In genomic region chr6:27178860-27179259, GRCh38 we compare ENCODE assay signal across 9 cellular contexts.
A peak's percentile ranks its signal among the peaks of the same experiment; 100 is the strongest.
DNase-seq lines count a peak whose midpoint lies in the region; ATAC-seq and TF ChIP-seq lines count a peak whose summit lies in the region.
"Had no signal": no experiment of that assay in that cellular context is flagged by ENCODE, and none has a peak within 500 bp of the region (broad histone marks: within the 10 kb centered on the region; RNA-seq: fewer than 3 reads in every experiment).

No MANE protein-coding gene starts in this region.

- H3K27me3 Mint-ChIP-seq in naive B cell: peaks cover 4 to 16% (median 16%) of the 10 kb centered on the region in 3 donors

- in situ Hi-C loops in GM13977 (cut with MboI; ENCODE audit: low pct_unique_long_range_greater_than_20kb, low sequenced_read_pairs, unreplicated experiment): loop anchor here (10.0 kb wide), 1 partner anchor 336 kb away; no protein-coding TSS in a partner anchor

- H3K4me3 Mint-ChIP-seq in naive B cell: peak overlapping the region; percentile 51 to 100 (median 96)

- H3K4me1 Mint-ChIP-seq in naive B cell: peaks cover 6 to 22% (median 15%) of the 10 kb centered on the region in 3 donors

- H3K9me3 Mint-ChIP-seq in naive B cell: peaks cover 0 to 22% (median 10%) of the 10 kb centered on the region in 7 donors

- H3K36me3 Mint-ChIP-seq in naive B cell: no peaks in the 10 kb centered on the region

- peaks cover 8% of the 10 kb centered on the region for H3K4me1 ChIP-seq in HUES6 (ENCODE audit: control insufficient read depth, insufficient read depth, low read length)

- ATAC-seq in naive B cell (ENCODE audit: low read depth in 2 of 2) (no peak), GM21526 (IDR thresholded peaks at IDR 0.05; ENCODE audit: low FRiP score, unreplicated experiment) (no peak)

- peak overlapping the region; percentile 89 for H3K9ac ChIP-seq in HUES6 (ENCODE audit: low read length)

- peak overlapping the region; percentile 95 for H3K4me3 ChIP-seq in AG04450 (ENCODE audit: low read depth, low read length)
- peak overlapping the region; percentile 97 for H3K4me3 ChIP-seq in HUES6 (ENCODE audit: low read depth, low read length)
- H3K4me3 ChIP-seq in coronary artery: peak overlapping the region; percentile 94

- no peak for DNase-seq in AG04450 (ENCODE audit: low read depth, low spot score)
- no peak for DNase-seq in coronary artery (ENCODE audit: low spot score)
- no peak for DNase-seq in naive B cell
- DNase-seq in GM13977 (ENCODE audit: low spot score): no peak
- no peak for DNase-seq in GM10248 (ENCODE audit: extremely low spot score)
- no peak for DNase-seq in stimulated activated CD4-positive, alpha-beta T cell treated with anti-CD3 and anti-CD28 coated beads, Interleukin-12 subunit alpha, Interleukin-12 subunit beta, amount 100 ng/mL, for 4 hours
- DNase-seq: NCI-H1417 treated with DMSO at 0.1 percent for 48 hours had no signal

- CTCF ChIA-PET in AG04450 (lab: Charles Lee): no interaction called here
- CTCF ChIA-PET in GM10248 (lab: Yijun Ruan, JAX): interaction anchor here (1.0 to 1.2 kb wide), 2 partner anchors 134 to 574 kb away, joined by 3 to 4 read pairs; no protein-coding TSS in a partner anchor

- H3K27me3 ChIP-seq in AG04450 (ENCODE audit: control insufficient read depth, insufficient read depth, low read length) (peaks cover 4% of the 10 kb centered on the region), HUES6 (ENCODE audit: control insufficient read depth, insufficient read depth, low read length) (no peaks in the 10 kb centered on the region)

- H3K36me3 ChIP-seq in HUES6 (ENCODE audit: control insufficient read depth, insufficient read depth, low read length): no peaks in the 10 kb centered on the region

- peak overlapping the region in 1 of 6 donors; percentile 28 for H3K27ac Mint-ChIP-seq in naive B cell

- TF ChIP-seq CTCF in AG04450 (IDR thresholded peaks at IDR 0.05; ENCODE audit: low read depth, low read length) (no peak), coronary artery (IDR thresholded peaks at IDR 0.05) (no peak), GM13977 (IDR thresholded peaks at IDR 0.05; ENCODE audit: extremely low read depth, insufficient read depth, missing control alignments) (no peak), GM10248 (IDR thresholded peaks at IDR 0.05; ENCODE audit: control extremely low read depth, extremely low read depth, low read depth, missing control alignments) (no peak)

- H3K27ac ChIP-seq in AG04450 (ENCODE audit: low read depth, low read length): no peak overlapping the region
- no peak overlapping the region for H3K27ac ChIP-seq in HUES6 (ENCODE audit: low read depth, low read length)
- no peak overlapping the region for H3K27ac ChIP-seq in coronary artery

- no peaks in the 10 kb centered on the region; the same call in 1 of the 2 replicates for H3K9me3 ChIP-seq in AG04450 (ENCODE audit: control insufficient read depth, insufficient read depth, low read length)
- H3K9me3 ChIP-seq in HUES6 (ENCODE audit: control insufficient read depth, insufficient read depth, low read depth, low read length): no peaks in the 10 kb centered on the region

- POLR2A ChIA-PET in AG04450 (lab: Yijun Ruan, JAX) (interaction anchor here (1.5 to 2.8 kb wide), 4 partner anchors 9 to 714 kb away, joined by 4 to 17 read pairs (median 14); a partner anchor contains a TSS), GM10248 (lab: Yijun Ruan, JAX) (no interaction called here)
